25 cellular contexts compared by ENCODE assay signal in the genomic region with DNA sequence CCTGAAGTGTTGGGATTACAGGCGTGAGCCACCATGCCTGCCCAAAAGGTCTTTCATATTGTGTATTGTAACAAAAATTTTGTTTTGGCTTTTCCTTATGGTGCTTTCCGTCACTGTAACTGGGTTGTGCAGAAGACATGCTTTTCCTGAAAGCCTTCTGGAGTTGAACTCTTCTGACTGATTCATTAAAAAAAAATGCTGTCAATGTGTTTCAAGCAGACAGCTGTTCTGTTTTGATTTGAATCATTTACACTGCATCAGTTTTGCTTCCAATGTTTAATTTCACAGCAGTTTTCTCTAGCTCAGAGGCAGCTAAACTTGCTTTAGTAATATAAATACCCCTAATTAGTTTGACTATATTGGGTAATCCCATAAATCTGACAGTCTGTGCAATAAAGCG. TPM values are rescaled to one million over a fixed set of nuclear protein-coding genes. Genes with fewer than 3 reads are reported as not detected.
DNase-seq lines count a peak whose midpoint lies in the region.
"Had no signal": no experiment of that assay in that cellular context is flagged by ENCODE, and none has a peak within 500 bp of the region (broad histone marks: within the 10 kb centered on the region; RNA-seq: fewer than 3 reads in every experiment).

No MANE protein-coding gene starts in this region.

- no peak overlapping the region for H3K4me3 ChIP-seq in BLaER1
- H3K4me3 ChIP-seq in SJCRH30 = no peak overlapping the region
- no peak overlapping the region for H3K4me3 ChIP-seq in skeletal muscle tissue (ENCODE audit: low read length in 3 of 3)
- H3K4me3 ChIP-seq: A549, Peyer's patch, SJSA1 had no signal

- H3K36me3 ChIP-seq in BLaER1 (peaks cover 100% of the 10 kb centered on the region), SJCRH30 (peaks cover 80% of the 10 kb centered on the region), skeletal muscle tissue (ENCODE audit: control insufficient read depth in 3 of 3, insufficient read depth in 3 of 3, low read length in 3 of 3) (peaks cover 29 to 63% (median 53%) of the 10 kb centered on the region in 3 donors)

- no peak overlapping the region for H3K4me3 Mint-ChIP-seq in activated CD4-positive, alpha-beta T cell treated with anti-CD3 and anti-CD28 coated beads, Interleukin-2, amount 10 ng/mL, durations not matched to agents 24 days and 14 days
- H3K4me3 Mint-ChIP-seq: CD8-positive, alpha-beta T cell; T-helper 17 cell had no signal

- no peaks in the 10 kb centered on the region for H3K9me3 Mint-ChIP-seq in activated CD4-positive, alpha-beta T cell treated with anti-CD3 and anti-CD28 coated beads, Interleukin-2, amount 10 ng/mL, durations not matched to agents 24 days and 14 days
- H3K9me3 Mint-ChIP-seq: CD8-positive, alpha-beta T cell had no signal

- H3K9me3 ChIP-seq in BLaER1 = no peaks in the 10 kb centered on the region
- H3K9me3 ChIP-seq in SJCRH30 (replicated peaks) = no peaks in the 10 kb centered on the region
- H3K9me3 ChIP-seq in skeletal muscle tissue (ENCODE audit: control insufficient read depth in 3 of 3, low read length in 3 of 3) = no peaks in the 10 kb centered on the region
- H3K9me3 ChIP-seq: A549, Peyer's patch, SJSA1 had no signal

- DNase-seq in SJCRH30 (no peak), myocyte (ENCODE audit: low read depth) (peak; percentile 55), NCI-H345 (lab: John Stamatoyannopoulos, UW) (no peak), NCI-H2081 (lab: John Stamatoyannopoulos, UW) (no peak)
- no peak for DNase-seq in activated CD4-positive, alpha-beta T cell treated with anti-CD3 and anti-CD28 coated beads, Interleukin-2, amount 10 ng/mL, durations not matched to agents 24 days and 14 days
- DNase-seq: C1 segment of cervical spinal cord; Calu3; CD8-positive, alpha-beta T cell; GDM1; GOT3; HCEC 1CT; KG1; NCI-H1694; NCI-H2081 treated with DMSO at 0.1 percent for 48 hours; NCI-H510A; NCI-H774; NK-92 treated with Interleukin-12 subunit alpha and Interleukin-12 subunit beta, amount 100 ng/mL, for 24 hours; Peyer's patch; T-helper 17 cell had no signal

- H3K9ac ChIP-seq in BLaER1 (0 out of 2 replicates have a peak overlapping the region, but pooled peaks have one; percentile 11), skeletal muscle tissue (ENCODE audit: low read depth in 1 of 3, low read length in 3 of 3) (peak overlapping the region in 2 of 3 donors; percentile 19 to 51)

- H3K27ac ChIP-seq in BLaER1 (no peak overlapping the region), SJCRH30 (peak overlapping the region; percentile 28; the same call in 1 of the 2 replicates), skeletal muscle tissue (ENCODE audit: low read depth, low read length) (peak overlapping the region; percentile 89)
- H3K27ac ChIP-seq: A549, Peyer's patch, SJSA1 had no signal

- no peak overlapping the region for H3K27ac Mint-ChIP-seq in activated CD4-positive, alpha-beta T cell treated with anti-CD3 and anti-CD28 coated beads, Interleukin-2, amount 10 ng/mL, durations not matched to agents 24 days and 14 days
- H3K27ac Mint-ChIP-seq: CD8-positive, alpha-beta T cell; T-helper 17 cell had no signal

- no peaks in the 10 kb centered on the region for H3K27me3 Mint-ChIP-seq in activated CD4-positive, alpha-beta T cell treated with anti-CD3 and anti-CD28 coated beads, Interleukin-2, amount 10 ng/mL, durations not matched to agents 24 days and 14 days
- H3K27me3 Mint-ChIP-seq: T-helper 17 cell had no signal

- peaks cover 61% of the 10 kb centered on the region for H4K20me1 ChIP-seq in BLaER1

- H3K27me3 ChIP-seq in BLaER1 (no peaks in the 10 kb centered on the region), SJCRH30 (no peaks in the 10 kb centered on the region), skeletal muscle tissue (ENCODE audit: control insufficient read depth in 3 of 3, insufficient read depth in 3 of 3, low read length in 3 of 3) (no peaks in the 10 kb centered on the region)
- H3K27me3 ChIP-seq: Peyer's patch, SJSA1 had no signal

- H3K4me1 Mint-ChIP-seq in activated CD4-positive, alpha-beta T cell treated with anti-CD3 and anti-CD28 coated beads, Interleukin-2, amount 10 ng/mL, durations not matched to agents 24 days and 14 days = peaks cover 8% of the 10 kb centered on the region

- intact Hi-C loops in activated CD4-positive, alpha-beta T cell treated with anti-CD3 and anti-CD28 coated beads, Interleukin-2, amount 10 ng/mL, durations not matched to agents 24 days and 14 days (cut with micrococcal nuclease) = loop anchor here (10.0 kb wide), 1 partner anchor 514 kb away; no protein-coding TSS in a partner anchor

- peaks cover 1% of the 10 kb centered on the region; the same call in 1 of the 2 replicates for H3K4me1 ChIP-seq in BLaER1
- H3K4me1 ChIP-seq in SJCRH30 = no peaks in the 10 kb centered on the region; the same call in 1 of the 2 replicates
- peaks cover 60 to 87% (median 78%) of the 10 kb centered on the region in 3 donors for H3K4me1 ChIP-seq in skeletal muscle tissue (ENCODE audit: control insufficient read depth in 3 of 3, insufficient read depth in 3 of 3, low read length in 3 of 3)
- H3K4me1 ChIP-seq: Peyer's patch had no signal

- no peak overlapping the region for H3K4me2 ChIP-seq in BLaER1
- H3K4me2 ChIP-seq: A549 had no signal

- H3K36me3 Mint-ChIP-seq in activated CD4-positive, alpha-beta T cell treated with anti-CD3 and anti-CD28 coated beads, Interleukin-2, amount 10 ng/mL, durations not matched to agents 24 days and 14 days (ENCODE audit: low read depth) = peaks cover 69% of the 10 kb centered on the region

RNA-seq across cellular contexts. Expression of a gene that starts 7.8 kb away (rescaled TPM):
- 125 and 128 TPM in 2 replicates for total RNA-seq in SJCRH30 (2014; rRNA removed; shearing (Covaris generic))
- total RNA-seq in myocyte = 95.8 and 137 TPM in 2 replicates
- polyA plus RNA-seq in myocyte (2012) = 25.9 TPM
- 61.1 TPM for total RNA-seq in skeletal muscle tissue
- 99.5 and 111 TPM in 2 replicates for total RNA-seq in activated CD4-positive, alpha-beta T cell treated with anti-CD3 and anti-CD28 coated beads, Interleukin-2, amount 10 ng/mL, durations not matched to agents 24 days and 14 days

RNA-seq across cellular contexts. Expression of a gene that starts 15.0 kb away (rescaled TPM):
- 17.6 and 20.6 TPM in 2 replicates for total RNA-seq in SJCRH30 (2014; rRNA removed; shearing (Covaris generic))
- 42.2 and 70.1 TPM in 2 replicates for total RNA-seq in myocyte
- polyA plus RNA-seq in myocyte (2012) = 73.2 TPM
- 58.5 TPM for total RNA-seq in skeletal muscle tissue
- total RNA-seq in activated CD4-positive, alpha-beta T cell treated with anti-CD3 and anti-CD28 coated beads, Interleukin-2, amount 10 ng/mL, durations not matched to agents 24 days and 14 days = 40.8 and 41.9 TPM in 2 replicates

RNA-seq across cellular contexts. Expression of a gene that starts 26.2 kb away (rescaled TPM):
- 1.6 and 1.7 TPM in 2 replicates for total RNA-seq in SJCRH30 (2014; rRNA removed; shearing (Covaris generic))
- total RNA-seq in myocyte (0.21 and 0.52 TPM in 2 replicates), skeletal muscle tissue (0.52 TPM)
- polyA plus RNA-seq in myocyte (2012) = 0.35 TPM
- total RNA-seq in activated CD4-positive, alpha-beta T cell treated with anti-CD3 and anti-CD28 coated beads, Interleukin-2, amount 10 ng/mL, durations not matched to agents 24 days and 14 days = 1.4 and 1.5 TPM in 2 replicates
- total RNA-seq: Calu3, HT1080, M059J, Peyer's patch had no signal
- polyA plus RNA-seq: A549 had no signal

RNA-seq across cellular contexts. Expression of a gene that starts 30.5 kb away (rescaled TPM):
- 187 and 190 TPM in 2 replicates for total RNA-seq in SJCRH30 (2014; rRNA removed; shearing (Covaris generic))
- 43.2 and 50.2 TPM in 2 replicates for total RNA-seq in myocyte
- 40.3 TPM for polyA plus RNA-seq in myocyte (2012)
- 53.2 TPM for total RNA-seq in skeletal muscle tissue
- total RNA-seq in activated CD4-positive, alpha-beta T cell treated with anti-CD3 and anti-CD28 coated beads, Interleukin-2, amount 10 ng/mL, durations not matched to agents 24 days and 14 days = 132 and 144 TPM in 2 replicates
